8 cellular contexts compared by ENCODE assay signal in the genomic region with DNA sequence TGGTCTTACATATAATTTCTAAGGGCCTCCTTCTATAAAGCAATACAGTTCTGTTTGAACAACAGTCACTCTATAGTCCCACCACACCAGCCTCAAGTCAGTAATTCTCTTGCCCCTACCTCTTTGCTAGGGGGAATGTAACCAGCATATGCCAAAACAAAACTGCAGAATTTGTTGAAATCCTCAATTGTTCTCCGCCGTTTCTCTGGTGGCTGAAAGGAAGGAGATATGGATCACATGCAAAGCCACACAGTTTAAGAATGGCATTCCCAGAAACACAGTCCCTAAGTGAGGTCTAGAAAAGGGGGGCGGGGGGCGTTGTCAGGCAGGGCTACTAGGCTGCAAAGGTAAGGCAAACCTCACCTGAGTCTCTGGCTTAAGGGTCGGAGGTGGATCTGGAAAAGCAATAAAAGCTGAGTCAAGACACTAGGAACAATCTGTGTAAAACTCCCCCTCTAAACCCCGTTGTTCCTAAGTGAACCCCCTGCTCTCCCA. TPM values are rescaled to one million over a fixed set of nuclear protein-coding genes. Genes with fewer than 3 reads are reported as not detected.
DNase-seq lines count a peak whose midpoint lies in the region; ATAC-seq and TF ChIP-seq lines count a peak whose summit lies in the region.

No MANE protein-coding gene starts in this region.

- TF ChIP-seq CTCF in heart right ventricle (IDR thresholded peaks at IDR 0.05), result no peak
- no peak for TF ChIP-seq CTCF in MCF 10A (IDR thresholded peaks at IDR 0.05; ENCODE audit: unreplicated experiment)
- TF ChIP-seq CTCF in mesothelial cell of epicardium (IDR thresholded peaks at IDR 0.05; ENCODE audit: unreplicated experiment), result no peak

- CTCF ChIA-PET in MCF 10A (lab: Yijun Ruan, JAX), result interaction anchor here (1.6 kb wide), 1 partner anchor 192 kb away, joined by 4 read pairs; no protein-coding TSS in a partner anchor

- H3K9me3 ChIP-seq in heart right ventricle, result no peaks in the 10 kb centered on the region

- peak overlapping the region; percentile 100 for H3K4me3 Mint-ChIP-seq in MCF 10A (ENCODE audit: unreplicated experiment)
- H3K4me3 Mint-ChIP-seq in mesothelial cell of epicardium, result peak overlapping the region; percentile 95

- intact Hi-C loops in heart right ventricle (cut with DNase I) (no loop called here), left ventricle myocardium superior (cut with micrococcal nuclease) (no loop called here), MCF 10A (cut with micrococcal nuclease) (no loop called here)

- no peak for ATAC-seq in heart right ventricle
- no peak for ATAC-seq in left ventricle myocardium superior
- no peak for ATAC-seq in esophagus mucosa

- H3K9me3 Mint-ChIP-seq in MCF 10A (ENCODE audit: unreplicated experiment) (no peaks in the 10 kb centered on the region), mesothelial cell of epicardium (no peaks in the 10 kb centered on the region)

- H3K36me3 Mint-ChIP-seq in MCF 10A (ENCODE audit: insufficient read depth, unreplicated experiment), result peaks cover 83% of the 10 kb centered on the region
- peaks cover 17% of the 10 kb centered on the region for H3K36me3 Mint-ChIP-seq in mesothelial cell of epicardium

- H3K4me1 ChIP-seq in heart right ventricle (peaks cover 14 to 65% (median 52%) of the 10 kb centered on the region in 9 donors), urinary bladder (ENCODE audit: insufficient read depth) (no peaks in the 10 kb centered on the region)

- peaks cover 0 to 37% (median 0%) of the 10 kb centered on the region in 9 donors for H3K36me3 ChIP-seq in heart right ventricle
- H3K36me3 ChIP-seq in urinary bladder (ENCODE audit: insufficient read depth), result no peaks in the 10 kb centered on the region

- H3K27me3 Mint-ChIP-seq in MCF 10A (ENCODE audit: insufficient read depth, unreplicated experiment) (no peaks in the 10 kb centered on the region), mesothelial cell of epicardium (ENCODE audit: low read depth) (no peaks in the 10 kb centered on the region)

- H3K4me3 ChIP-seq in heart right ventricle (peak overlapping the region; percentile 16 to 99 (median 96)), urinary bladder (ENCODE audit: low read depth, low read length) (peak overlapping the region; percentile 92)

- BruUV-seq in MCF 10A (replicated peaks; lab: Mats Ljungman, UMichigan), result no TSS peak

- POLR2A ChIA-PET in MCF 10A (lab: Yijun Ruan, JAX), result interaction anchor here (0.6 to 14.3 kb wide), 7 partner anchors 13 to 375 kb away, joined by 3 to 278 read pairs (median 3); partner anchors contain the start of genes ACADVL, CTDNEP1, DLG4 and ELP5

- H3K27ac Mint-ChIP-seq in MCF 10A (ENCODE audit: low read depth, unreplicated experiment), result peak overlapping the region; percentile 91
- peak overlapping the region; percentile 87 for H3K27ac Mint-ChIP-seq in mesothelial cell of epicardium

- H3K27me3 ChIP-seq in heart right ventricle, result no peaks in the 10 kb centered on the region

- 23 to 29% methylated on average over 6 of the region's 6 CpGs for WGBS in heart right ventricle, 2 donors
- WGBS in urinary bladder, result 32% methylated on average over 6 of the region's 6 CpGs

- DNase-seq in heart right ventricle (no peak), left ventricle myocardium superior (no peak), MCF 10A (ENCODE audit: unreplicated experiment) (no peak), mesothelial cell of epicardium (ENCODE audit: low spot score in 2 of 2, unreplicated experiment in 2 of 2) (no peak), cerebellum (ENCODE audit: low spot score) (no peak), GOT3 (lab: John Stamatoyannopoulos, UW) (no peak)

- H3K27ac ChIP-seq in heart right ventricle (peak overlapping the region; percentile 16 to 100 (median 94)), urinary bladder (ENCODE audit: low read depth) (peak overlapping the region; percentile 97)

- H3K4me1 Mint-ChIP-seq in MCF 10A (ENCODE audit: insufficient read depth, unreplicated experiment), result peaks cover 39% of the 10 kb centered on the region
- H3K4me1 Mint-ChIP-seq in mesothelial cell of epicardium, result peaks cover 53% of the 10 kb centered on the region

RNA-seq across cellular contexts. Expression of gene PHF23, which starts 1.9 kb away (rescaled TPM):
- total RNA-seq in heart right ventricle (10 to 100 TPM; 17.7 to 24.5 (median 22.6) TPM), left ventricle myocardium superior (29.4 TPM), MCF 10A (2022) (41.8 and 47.1 TPM in 2 replicates), mesothelial cell of epicardium (55.4 to 57.1 TPM (median 55.6 TPM) in 3 replicates), urinary bladder (18.8 TPM), esophagus mucosa (33.6 TPM), cerebellum (20.5 TPM)
- polyA plus RNA-seq in heart right ventricle (10 to 100 TPM; 16.1 to 25.0 TPM), urinary bladder (39.0 TPM)

RNA-seq across cellular contexts. Expression of gene DVL2, which starts 3.0 kb away (rescaled TPM):
- total RNA-seq in heart right ventricle, result 10 to 100 TPM; 14.1 to 25.6 (median 18.0) TPM
- 10 to 100 TPM in 1 of 2 donors, 1 to 10 TPM in 1; 10.0 to 23.0 TPM for polyA plus RNA-seq in heart right ventricle
- total RNA-seq in left ventricle myocardium superior, result 23.5 TPM
- total RNA-seq in MCF 10A (2022), result 34.9 and 37.4 TPM in 2 replicates
- total RNA-seq in mesothelial cell of epicardium, result 87.3 to 96.1 TPM (median 94.0 TPM) in 3 replicates
- 45.5 TPM for total RNA-seq in urinary bladder
- polyA plus RNA-seq in urinary bladder, result 41.5 TPM
- 32.7 TPM for total RNA-seq in esophagus mucosa
- 52.5 TPM for total RNA-seq in cerebellum

RNA-seq across cellular contexts. Expression of gene GABARAP, which starts 4.9 kb away (rescaled TPM):
- 100 to 1,000 TPM; 440 to 567 (median 501) TPM for total RNA-seq in heart right ventricle
- polyA plus RNA-seq in heart right ventricle, result 100 to 1,000 TPM; 540 to 733 TPM
- total RNA-seq in left ventricle myocardium superior, result 456 TPM
- total RNA-seq in MCF 10A (2022), result 226 and 294 TPM in 2 replicates
- 424 to 451 TPM (median 429 TPM) in 3 replicates for total RNA-seq in mesothelial cell of epicardium
- 246 TPM for total RNA-seq in urinary bladder
- polyA plus RNA-seq in urinary bladder, result 681 TPM
- 268 TPM for total RNA-seq in esophagus mucosa
- total RNA-seq in cerebellum, result 102 TPM

RNA-seq across cellular contexts. Expression of gene CTDNEP1, which starts 14.2 kb away (rescaled TPM):
- total RNA-seq in heart right ventricle, result 100 to 1,000 TPM in 8 of 10 donors, 10 to 100 TPM in 2; 94.6 to 135 (median 110) TPM
- 100 to 1,000 TPM in 1 of 2 donors, 10 to 100 TPM in 1; 56.3 to 116 TPM for polyA plus RNA-seq in heart right ventricle
- 122 TPM for total RNA-seq in left ventricle myocardium superior
- 145 and 148 TPM in 2 replicates for total RNA-seq in MCF 10A (2022)
- 122 to 132 TPM (median 130 TPM) in 3 replicates for total RNA-seq in mesothelial cell of epicardium
- 40.0 TPM for total RNA-seq in urinary bladder
- 89.2 TPM for polyA plus RNA-seq in urinary bladder
- total RNA-seq in esophagus mucosa, result 87.6 TPM
- total RNA-seq in cerebellum, result 35.8 TPM

RNA-seq across cellular contexts. Expression of gene ELP5, which starts 14.7 kb away (rescaled TPM):
- total RNA-seq in heart right ventricle (100 to 1,000 TPM in 1 of 10 donors, 10 to 100 TPM in 9; 30.8 to 110 (median 54.8) TPM), left ventricle myocardium superior (85.3 TPM), MCF 10A (2022) (81.0 and 91.3 TPM in 2 replicates), mesothelial cell of epicardium (37.9 to 42.8 TPM (median 42.1 TPM) in 3 replicates), urinary bladder (17.7 TPM), esophagus mucosa (40.3 TPM), cerebellum (20.0 TPM)
- polyA plus RNA-seq in heart right ventricle (10 to 100 TPM; 29.0 to 41.4 TPM), urinary bladder (39.2 TPM)
